In the genomic region with DNA sequence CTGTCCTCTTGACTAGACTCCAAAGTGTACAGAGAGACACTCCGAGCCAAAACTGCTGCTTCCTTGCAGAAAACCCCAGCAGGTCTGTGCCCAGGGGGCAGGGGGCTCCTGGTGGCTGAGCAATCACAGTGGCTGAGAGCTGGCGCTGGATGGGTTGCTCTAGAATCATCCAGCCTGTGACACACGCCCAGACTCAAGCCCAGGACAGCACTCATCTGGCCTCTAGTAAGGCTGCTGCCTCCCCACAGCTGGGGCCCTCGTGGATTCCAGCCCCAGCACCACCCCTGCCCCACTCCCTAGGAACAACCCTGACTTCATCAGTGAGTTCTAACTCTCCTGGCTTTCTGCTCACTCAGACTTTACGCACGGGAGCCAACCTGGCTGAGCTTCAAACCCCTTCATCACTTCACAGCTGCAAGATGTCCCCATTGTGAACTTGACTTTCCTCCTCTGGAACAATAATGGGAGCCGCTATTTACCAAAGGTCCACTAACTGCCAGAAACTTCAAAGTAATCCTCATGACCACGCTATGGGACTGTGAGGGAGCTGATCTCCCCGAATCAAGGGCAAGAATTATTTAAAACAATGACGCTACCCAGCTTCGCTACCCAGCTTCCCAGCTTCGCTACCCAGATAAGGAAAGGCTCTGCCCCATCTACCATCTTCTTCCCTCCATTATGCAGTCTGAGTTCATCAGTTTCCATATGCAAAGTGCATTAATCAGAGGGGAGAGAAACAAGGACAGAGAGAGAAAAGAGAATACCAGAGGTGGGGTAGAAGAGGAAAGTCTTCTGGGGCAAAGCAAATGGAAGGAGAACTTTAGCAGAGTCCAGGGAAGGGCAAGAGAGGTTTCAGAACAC, we compare ENCODE assay signal across 1 cellular context.
TF ChIP-seq lines count a peak whose summit lies in the region.

No MANE protein-coding gene starts in this region.

TF ChIP-seq in WTC11, 78 proteins besides CTCF, POLR2A, EP300 and RAD21:
- no peak for TF ChIP-seq ATF1 (CRISPR knock-in tag; IDR thresholded peaks at IDR 0.05)
- 0 out of 2 replicates have a peak, but pooled peaks have one; percentile 19 for TF ChIP-seq GABPB1 (CRISPR knock-in tag; IDR thresholded peaks at IDR 0.05)
- TF ChIP-seq, protein P1, sequence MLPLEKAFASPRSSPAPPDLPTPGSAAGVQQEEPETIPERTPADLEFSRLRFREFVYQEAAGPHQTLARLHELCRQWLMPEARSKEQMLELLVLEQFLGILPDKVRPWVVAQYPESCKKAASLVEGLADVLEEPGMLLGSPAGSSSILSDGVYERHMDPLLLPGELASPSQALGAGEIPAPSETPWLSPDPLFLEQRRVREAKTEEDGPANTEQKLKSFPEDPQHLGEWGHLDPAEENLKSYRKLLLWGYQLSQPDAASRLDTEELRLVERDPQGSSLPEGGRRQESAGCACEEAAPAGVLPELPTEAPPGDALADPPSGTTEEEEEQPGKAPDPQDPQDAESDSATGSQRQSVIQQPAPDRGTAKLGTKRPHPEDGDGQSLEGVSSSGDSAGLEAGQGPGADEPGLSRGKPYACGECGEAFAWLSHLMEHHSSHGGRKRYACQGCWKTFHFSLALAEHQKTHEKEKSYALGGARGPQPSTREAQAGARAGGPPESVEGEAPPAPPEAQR (CRISPR knock-in tag; IDR thresholded peaks at IDR 0.05) = no peak
- TF ChIP-seq, protein P2, sequence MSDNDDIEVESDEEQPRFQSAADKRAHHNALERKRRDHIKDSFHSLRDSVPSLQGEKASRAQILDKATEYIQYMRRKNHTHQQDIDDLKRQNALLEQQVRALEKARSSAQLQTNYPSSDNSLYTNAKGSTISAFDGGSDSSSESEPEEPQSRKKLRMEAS (CRISPR knock-in tag; IDR thresholded peaks at IDR 0.05) = no peak
- TF ChIP-seq, protein P3, sequence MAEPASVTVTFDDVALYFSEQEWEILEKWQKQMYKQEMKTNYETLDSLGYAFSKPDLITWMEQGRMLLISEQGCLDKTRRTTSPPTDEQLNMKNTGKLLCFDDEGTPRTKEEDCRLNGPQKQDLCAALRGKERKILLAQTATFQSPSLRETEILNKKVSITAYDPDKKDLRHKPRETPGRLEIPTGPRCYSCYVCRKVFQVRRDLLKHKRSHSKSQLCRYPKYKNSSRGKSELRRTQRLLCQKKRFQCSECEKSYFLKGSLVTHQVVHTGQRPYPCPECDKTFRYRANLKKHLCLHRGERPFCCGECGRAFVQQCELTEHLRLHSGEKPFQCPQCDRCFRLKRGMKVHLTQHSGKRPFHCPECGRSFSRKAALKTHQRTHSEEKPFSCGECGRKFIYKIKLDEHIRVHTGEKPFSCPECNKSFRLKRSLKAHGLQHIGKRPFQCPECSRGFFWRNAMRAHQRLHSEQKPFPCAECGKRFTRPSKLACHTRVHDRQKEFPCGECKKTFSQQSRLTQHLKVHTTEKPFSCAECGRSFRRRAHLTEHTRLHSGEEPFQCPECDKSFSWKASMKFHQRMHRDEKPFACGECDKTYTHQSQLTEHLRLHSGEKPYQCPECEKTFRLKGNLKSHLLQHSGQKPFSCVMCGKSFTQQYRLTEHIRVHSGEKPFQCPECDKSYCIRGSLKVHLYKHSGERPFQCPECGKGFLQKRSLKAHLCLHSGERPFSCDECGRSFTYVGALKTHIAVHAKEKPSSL (CRISPR knock-in tag; conservative IDR thresholded peaks at IDR 0.05) = no peak
